ENCODE assay signal across 12 cellular contexts in the genomic region with DNA sequence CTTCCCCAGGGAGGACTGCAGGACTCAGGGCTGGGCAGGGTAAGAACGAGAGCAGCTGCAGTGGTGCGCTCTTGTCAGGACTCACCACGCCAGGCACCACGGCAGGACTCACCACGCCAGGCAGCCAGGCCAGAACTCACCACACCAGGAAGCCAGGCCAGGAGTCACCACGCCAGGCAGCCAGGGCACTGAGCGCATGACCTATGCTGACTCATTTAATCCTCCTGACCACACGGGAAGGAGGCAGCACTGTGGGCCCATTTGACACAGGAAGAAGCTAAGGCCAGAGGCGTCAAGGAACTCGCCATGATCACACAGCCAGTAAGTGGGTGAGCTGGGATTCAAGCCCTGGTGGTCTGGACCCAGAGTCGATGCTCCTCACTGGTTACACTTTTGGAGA.
DNase-seq lines count a peak whose midpoint lies in the region; ATAC-seq and TF ChIP-seq lines count a peak whose summit lies in the region.
"Had no signal": no experiment of that assay in that cellular context is flagged by ENCODE, and none has a peak within 500 bp of the region (broad histone marks: within the 10 kb centered on the region; RNA-seq: fewer than 3 reads in every experiment).

No MANE protein-coding gene starts in this region.

- no peaks in the 10 kb centered on the region for H3K79me2 ChIP-seq in fibroblast of lung (ENCODE audit: control insufficient read depth, insufficient read depth, low read length)

- H2AFZ ChIP-seq in fibroblast of lung (ENCODE audit: low read length) = no peak overlapping the region

- H3K9me3 ChIP-seq in fibroblast of lung (ENCODE audit: control insufficient read depth, insufficient read depth, low read depth, low read length) = no peaks in the 10 kb centered on the region
- H3K9me3 ChIP-seq in esophagus squamous epithelium = no peaks in the 10 kb centered on the region

- H4K20me1 ChIP-seq in fibroblast of lung (ENCODE audit: control insufficient read depth, extremely low read depth, insufficient read depth, low read length) = no peaks in the 10 kb centered on the region

- no peaks in the 10 kb centered on the region for H3K27me3 ChIP-seq in fibroblast of lung (ENCODE audit: control insufficient read depth, insufficient read depth, low read length)
- H3K27me3 ChIP-seq in esophagus squamous epithelium = no peaks in the 10 kb centered on the region

- TF ChIP-seq POLR2A in esophagus squamous epithelium (IDR thresholded peaks at IDR 0.05) = no peak

- TF ChIP-seq CTCF in fibroblast of lung (conservative IDR thresholded peaks at IDR 0.05 in 1 of 2, IDR thresholded peaks at IDR 0.05 in 1 of 2; ENCODE audit: low read depth in 1 of 2, low read length in 2 of 2) (no peak), esophagus squamous epithelium (IDR thresholded peaks at IDR 0.05) (no peak)

- no peaks in the 10 kb centered on the region for H3K36me3 ChIP-seq in fibroblast of lung (ENCODE audit: control insufficient read depth, insufficient read depth, low read length)
- H3K36me3 ChIP-seq in esophagus squamous epithelium = peaks cover 0 to 63% (median 5%) of the 10 kb centered on the region in 3 donors

- H3K27ac Mint-ChIP-seq in activated T-cell treated with anti-CD3 and anti-CD28 coated beads, Interleukin-2, amount 50 U/mL, for 72 hours = peak overlapping the region; percentile 8
- H3K27ac Mint-ChIP-seq: activated naive CD4-positive, alpha-beta T cell treated with anti-CD3 and anti-CD28 coated beads, Interleukin-2, amount 50 U/mL, for 24 hours had no signal

- no peak for DNase-seq in activated T-cell treated with anti-CD3 and anti-CD28 coated beads, Interleukin-2, amount 50 U/mL, for 72 hours
- DNase-seq in activated T-cell treated with anti-CD3 and anti-CD28 coated beads, Interleukin-2, amount 50 U/mL, for 48 hours = no peak
- DNase-seq in T1000 (lab: John Stamatoyannopoulos, UW) (peak; percentile 51), fibroblast of lung (ENCODE audit: low read depth in 2 of 2) (peak; percentile 68 to 80), hepatic stellate cell (ENCODE audit: low spot score) (no peak), esophagus squamous epithelium (lab: John Stamatoyannopoulos, UW) (no peak), NCI-H2081 (lab: John Stamatoyannopoulos, UW) (no peak)
- DNase-seq: AML-193; naive thymus-derived CD8-positive, alpha-beta T cell; stimulated activated CD4-positive, alpha-beta T cell treated with anti-CD3 and anti-CD28 coated beads, Interleukin-1b, Interleukin-23, amount 100 ng/mL, for 48 hours had no signal

- no peak overlapping the region for H3K4me3 Mint-ChIP-seq in activated T-cell treated with anti-CD3 and anti-CD28 coated beads, Interleukin-2, amount 50 U/mL, for 72 hours
- H3K4me3 Mint-ChIP-seq: activated naive CD4-positive, alpha-beta T cell treated with anti-CD3 and anti-CD28 coated beads, Interleukin-2, amount 50 U/mL, for 24 hours had no signal

- no peak overlapping the region for H3K4me3 ChIP-seq in fibroblast of lung (replicated peaks in 1 of 4; ENCODE audit: control extremely low read depth in 1 of 4, insufficient read depth in 1 of 4, low read depth in 3 of 4, low read length in 4 of 4)
- no peak overlapping the region for H3K4me3 ChIP-seq in esophagus squamous epithelium

- no peaks in the 10 kb centered on the region for H3K27me3 Mint-ChIP-seq in activated T-cell treated with anti-CD3 and anti-CD28 coated beads, Interleukin-2, amount 50 U/mL, for 72 hours (ENCODE audit: low read depth)
- H3K27me3 Mint-ChIP-seq: activated naive CD4-positive, alpha-beta T cell treated with anti-CD3 and anti-CD28 coated beads, Interleukin-2, amount 50 U/mL, for 24 hours; naive thymus-derived CD8-positive, alpha-beta T cell had no signal

- H3K4me1 ChIP-seq in fibroblast of lung (ENCODE audit: control insufficient read depth, extremely low read depth, insufficient read depth, low read length) (no peaks in the 10 kb centered on the region), esophagus squamous epithelium (no peaks in the 10 kb centered on the region)

- whole genome bisulfite sequencing in esophagus squamous epithelium, 2 donors = 70 to 92% methylated on average over 2 to 4 of the region's 11 CpGs

- ATAC-seq in activated T-cell treated with anti-CD3 and anti-CD28 coated beads, Interleukin-2, amount 50 U/mL, for 72 hours (replicated peaks in 1 of 2) = peak; percentile 29 to 70
- ATAC-seq: naive thymus-derived CD8-positive, alpha-beta T cell had no signal

- no peaks in the 10 kb centered on the region for H3K9me3 Mint-ChIP-seq in activated T-cell treated with anti-CD3 and anti-CD28 coated beads, Interleukin-2, amount 50 U/mL, for 72 hours
- H3K9me3 Mint-ChIP-seq: activated naive CD4-positive, alpha-beta T cell treated with anti-CD3 and anti-CD28 coated beads, Interleukin-2, amount 50 U/mL, for 24 hours; naive thymus-derived CD8-positive, alpha-beta T cell had no signal

- intact Hi-C loops in esophagus squamous epithelium (cut with DNase I) = no loop called here

- peaks cover 16 to 21% of the 10 kb centered on the region in 2 donors for H3K36me3 Mint-ChIP-seq in activated T-cell treated with anti-CD3 and anti-CD28 coated beads, Interleukin-2, amount 50 U/mL, for 72 hours (ENCODE audit: insufficient read depth in 2 of 2)

- no peak overlapping the region for H3K4me2 ChIP-seq in fibroblast of lung (ENCODE audit: extremely low read depth, insufficient read depth, low read length)

- no peak overlapping the region for H3K9ac ChIP-seq in fibroblast of lung (ENCODE audit: insufficient read depth, low read length)

- H3K27ac ChIP-seq in fibroblast of lung (ENCODE audit: insufficient read depth, low read length) (no peak overlapping the region), temporal lobe (ENCODE audit: low read depth, low read length) (peak overlapping the region; percentile 41), esophagus squamous epithelium (no peak overlapping the region)

- H3K4me1 Mint-ChIP-seq in activated T-cell treated with anti-CD3 and anti-CD28 coated beads, Interleukin-2, amount 50 U/mL, for 72 hours (ENCODE audit: low read depth) = no peaks in the 10 kb centered on the region
- H3K4me1 Mint-ChIP-seq: activated naive CD4-positive, alpha-beta T cell treated with anti-CD3 and anti-CD28 coated beads, Interleukin-2, amount 50 U/mL, for 24 hours had no signal

Comparison
In these comparisons a context has a peak if more than half of its experiments do, and no peak if none do; other contexts are left out.
1. DNase-seq: peak in T1000 (single experiment) and fibroblast of lung (2 of 2); none in activated T-cell treated with anti-CD3 and anti-CD28 coated beads, Interleukin-2, amount 50 U/mL, for 72 hours (0 of 2), activated T-cell treated with anti-CD3 and anti-CD28 coated beads, Interleukin-2, amount 50 U/mL, for 48 hours (0 of 2), hepatic stellate cell (single experiment), esophagus squamous epithelium (single experiment) and NCI-H2081 (0 of 2).